16 cellular contexts compared by ENCODE assay signal in genomic region chr10:18179901-18180300, GRCh38. TPM values are rescaled to one million over a fixed set of nuclear protein-coding genes. Genes with fewer than 3 reads are reported as not detected.
DNase-seq lines count a peak whose midpoint lies in the region; ATAC-seq and TF ChIP-seq lines count a peak whose summit lies in the region.
"Had no signal": no experiment of that assay in that cellular context is flagged by ENCODE, and none has a peak within 500 bp of the region (broad histone marks: within the 10 kb centered on the region; RNA-seq: fewer than 3 reads in every experiment).

No MANE protein-coding gene starts in this region.

- H3K27ac ChIP-seq in ascending aorta = peak overlapping the region; percentile 43 to 65
- H3K27ac ChIP-seq: PC-9 had no signal

- ATAC-seq in omental fat pad (ENCODE audit: low FRiP score) (peak; percentile 83), GM21367 (IDR thresholded peaks at IDR 0.05; ENCODE audit: unreplicated experiment) (no peak), GM18519 (IDR thresholded peaks at IDR 0.05; ENCODE audit: low FRiP score, unreplicated experiment) (no peak)
- ATAC-seq in stimulated activated naive CD8-positive, alpha-beta T cell treated with anti-CD3 and anti-CD28 coated beads, Interleukin-15, Interleukin-2, amounts not matched to agents 100 U/mL and 50 U/mL, for 24 hours = no peak
- ATAC-seq: GM12878 had no signal

- H3K36me3 ChIP-seq in ascending aorta = no peaks in the 10 kb centered on the region

- H3K27me3 ChIP-seq in ascending aorta = no peaks in the 10 kb centered on the region

- peaks cover 4 to 21% of the 10 kb centered on the region in 2 donors for H3K4me1 ChIP-seq in ascending aorta

- peak overlapping the region; percentile 35 to 41 for H3K4me3 ChIP-seq in ascending aorta
- H3K4me3 ChIP-seq: GM12878, PC-9 had no signal

- DNase-seq in AG09319 (ENCODE audit: extremely low read depth, low read depth) (peak; percentile 38), ascending aorta (ENCODE audit: low spot score in 2 of 2) (peak in 1 of 2 donors; percentile 74), globus pallidus (ENCODE audit: low spot score) (peak; percentile 12), omental fat pad (ENCODE audit: low spot score) (no peak), NCI-H2107 (lab: John Stamatoyannopoulos, UW) (no peak)
- no peak for DNase-seq in stimulated activated naive CD8-positive, alpha-beta T cell treated with anti-CD3 and anti-CD28 coated beads, Interleukin-15, Interleukin-2, amounts not matched to agents 100 U/mL and 50 U/mL, for 24 hours
- DNase-seq: activated CD4-positive, CD25-positive, alpha-beta regulatory T cell; activated naive CD4-positive, alpha-beta T cell treated with Interleukin-2 at 50 U/mL for 16 hours; CD4-positive, CD25-positive, alpha-beta regulatory T cell; glutamatergic neuron; PC-9; posterior cingulate gyrus; stimulated activated CD8-positive, alpha-beta memory T cell treated with anti-CD3 and anti-CD28 coated beads, Interleukin-4, amount 100 ng/mL, for 48 hours had no signal

- no peaks in the 10 kb centered on the region for H3K9me3 ChIP-seq in ascending aorta

- intact Hi-C loops in ascending aorta (cut with DNase I) = no loop called here

- no peak for TF ChIP-seq CTCF in AG09319 (IDR thresholded peaks at IDR 0.05; ENCODE audit: low read depth, low read length)
- TF ChIP-seq CTCF in ascending aorta (IDR thresholded peaks at IDR 0.05) = no peak
- TF ChIP-seq CTCF in omental fat pad (IDR thresholded peaks at IDR 0.05) = no peak

RNA-seq across cellular contexts. Expression of gene CACNB2, which starts 39.7 kb away (rescaled TPM):
- total RNA-seq in ascending aorta (0.96 TPM), omental fat pad (10 to 100 TPM in 1 of 4 donors, 1 to 10 TPM in 3; 2.0 to 12.1 (median 6.1) TPM)
- total RNA-seq: PC-9 had no signal

Comparison
In these comparisons a context has a peak if more than half of its experiments do, and no peak if none do; other contexts are left out.
1. DNase-seq: peak in AG09319 (single experiment) and globus pallidus (single experiment); none in omental fat pad (single experiment), stimulated activated naive CD8-positive, alpha-beta T cell treated with anti-CD3 and anti-CD28 coated beads, Interleukin-15, Interleukin-2, amounts not matched to agents 100 U/mL and 50 U/mL, for 24 hours (single experiment) and NCI-H2107 (single experiment).